Comparison of ENCODE assay signal across 8 cellular contexts in genomic region chr11:118918128-118918685, GRCh38. TPM values are rescaled to one million over a fixed set of nuclear protein-coding genes. Genes with fewer than 3 reads are reported as not detected.
A peak's percentile ranks its signal among the peaks of the same experiment; 100 is the strongest.
DNase-seq lines count a peak whose midpoint lies in the region; FAIRE-seq and TF ChIP-seq lines count a peak whose summit lies in the region.

No MANE protein-coding gene starts in this region.

- H2BK120ac ChIP-seq in neuronal stem cell (ENCODE audit: low read depth, low read length) = peak overlapping the region; percentile 57

- H3K27ac ChIP-seq in BLaER1 = peak overlapping the region; percentile 92
- H3K27ac ChIP-seq in HUES6 (ENCODE audit: low read depth, low read length) = peak overlapping the region; percentile 73
- peak overlapping the region; percentile 75 for H3K27ac ChIP-seq in neuronal stem cell (replicated peaks; ENCODE audit: low read length)

- H3K18ac ChIP-seq in neuronal stem cell (ENCODE audit: low read length) = peak overlapping the region; percentile 94

- peak overlapping the region; percentile 97 for H2AK5ac ChIP-seq in neuronal stem cell (ENCODE audit: low read depth, low read length)

- H4K91ac ChIP-seq in neuronal stem cell (ENCODE audit: low read depth, low read length, poor library complexity) = no peak overlapping the region

- peak overlapping the region; percentile 53 for H3K4me3 ChIP-seq in BLaER1
- H3K4me3 ChIP-seq in HUES6 (ENCODE audit: low read depth, low read length) = peak overlapping the region; percentile 51
- H3K4me3 ChIP-seq in fibroblast of mammary gland (ENCODE audit: control insufficient read depth, low read depth, low read length) = peak overlapping the region; percentile 33
- no peak overlapping the region for H3K4me3 ChIP-seq in neuronal stem cell (ENCODE audit: low read length in 2 of 2)

- H3K36me3 ChIP-seq in BLaER1 (no peaks in the 10 kb centered on the region), HUES6 (ENCODE audit: control insufficient read depth, insufficient read depth, low read length) (no peaks in the 10 kb centered on the region), neuronal stem cell (replicated peaks in 1 of 2; ENCODE audit: control insufficient read depth in 2 of 2, insufficient read depth in 2 of 2, low read length in 2 of 2) (no peaks in the 10 kb centered on the region)

- H4K20me1 ChIP-seq in BLaER1 = peaks cover 41% of the 10 kb centered on the region

- H3K23ac ChIP-seq in neuronal stem cell (ENCODE audit: low read depth, low read length, poor library complexity) = peak overlapping the region; percentile 63

- H2BK12ac ChIP-seq in neuronal stem cell (ENCODE audit: low read length) = peak overlapping the region; percentile 52

- H3K9ac ChIP-seq in BLaER1 = peak overlapping the region; percentile 77
- peak overlapping the region; percentile 83 for H3K9ac ChIP-seq in HUES6 (ENCODE audit: low read length)
- peak overlapping the region; percentile 82 for H3K9ac ChIP-seq in neuronal stem cell (ENCODE audit: low read depth, low read length, poor library complexity)

- H3K27me3 ChIP-seq in BLaER1 = no peaks in the 10 kb centered on the region
- H3K27me3 ChIP-seq in HUES6 (ENCODE audit: control insufficient read depth, insufficient read depth, low read length) = no peaks in the 10 kb centered on the region; the same call in 1 of the 2 replicates
- no peaks in the 10 kb centered on the region for H3K27me3 ChIP-seq in neuronal stem cell (ENCODE audit: control insufficient read depth in 3 of 3, insufficient read depth in 3 of 3, low read depth in 1 of 3, low read length in 3 of 3)

- H3K4ac ChIP-seq in neuronal stem cell (ENCODE audit: low read length) = peak overlapping the region; percentile 69

- WGBS in neuronal stem cell (ENCODE audit: extremely low coverage in 2 of 2, insufficient read length in 2 of 2, insufficient replicate concordance in 1 of 2), 2 donors = no CpG with 5 or more reads among the region's 14 CpGs

- no peak overlapping the region for H2AFZ ChIP-seq in neuronal stem cell (ENCODE audit: low read length)

- no peak overlapping the region for H4K8ac ChIP-seq in neuronal stem cell (ENCODE audit: low read depth, low read length)

- H3K4me1 ChIP-seq in BLaER1 = peaks cover 97% of the 10 kb centered on the region
- H3K4me1 ChIP-seq in HUES6 (ENCODE audit: control insufficient read depth, insufficient read depth, low read length) = peaks cover 94% of the 10 kb centered on the region
- H3K4me1 ChIP-seq in neuronal stem cell (ENCODE audit: control insufficient read depth in 2 of 2, insufficient read depth in 1 of 2, low read depth in 1 of 2, low read length in 2 of 2) = peaks cover 75 to 78% of the 10 kb centered on the region in 2 donors

- peak overlapping the region; percentile 49 for H3K14ac ChIP-seq in neuronal stem cell (ENCODE audit: low read length)

- TF ChIP-seq CTCF in fibroblast of mammary gland (conservative IDR thresholded peaks at IDR 0.05; ENCODE audit: control insufficient read depth, insufficient read depth, low read depth, low read length) = no peak

- no peak for FAIRE-seq in frontal cortex (lab: Jason Lieb, UNC)

- peak overlapping the region; percentile 92 for H2BK5ac ChIP-seq in neuronal stem cell (ENCODE audit: low read length)

- H2BK15ac ChIP-seq in neuronal stem cell (ENCODE audit: low read length) = peak overlapping the region; percentile 91

- DNase-seq in activated CD4-positive, alpha-beta T cell treated with anti-CD3 and anti-CD28 coated beads, Interleukin-2, amount 50 U/mL, for 48 hours = peak; percentile 51 to 62
- DNase-seq in fibroblast of mammary gland (ENCODE audit: low read depth) (peak; percentile 95), neuronal stem cell (ENCODE audit: low spot score) (no peak), NAMALWA (ENCODE audit: low spot score) (no peak), frontal cortex (ENCODE audit: low spot score in 2 of 2) (no peak), SK-N-DZ (ENCODE audit: low spot score) (no peak)

- peaks cover 19% of the 10 kb centered on the region for H3K79me1 ChIP-seq in neuronal stem cell (ENCODE audit: low read depth, low read length)

- H3K4me2 ChIP-seq in BLaER1 = peak overlapping the region; percentile 99
- H3K4me2 ChIP-seq in neuronal stem cell (ENCODE audit: insufficient read depth, low read length, poor library complexity, severe bottlenecking) = peak overlapping the region; percentile 35

- no peaks in the 10 kb centered on the region for H3K9me3 ChIP-seq in BLaER1
- H3K9me3 ChIP-seq in HUES6 (ENCODE audit: control insufficient read depth, insufficient read depth, low read depth, low read length) = no peaks in the 10 kb centered on the region
- H3K9me3 ChIP-seq in neuronal stem cell (replicated peaks in 1 of 2; ENCODE audit: control insufficient read depth in 2 of 2, insufficient read depth in 1 of 2, low read depth in 1 of 2, low read length in 2 of 2) = no peaks in the 10 kb centered on the region

RNA-seq across cellular contexts. Expression of gene BCL9L, which starts 7.5 kb away (rescaled TPM):
- polyA plus RNA-seq in neuronal stem cell (2013, experiment 1 of 2) = 32.8 TPM
- 34.6 TPM for polyA plus RNA-seq in neuronal stem cell (2013, experiment 2 of 2)
- total RNA-seq in frontal cortex = 8.6 TPM
- polyA plus RNA-seq in SK-N-DZ (2014; cell fraction: cytosol; rRNA removed) = 1.3 and 2.8 TPM in 2 replicates
- 1.1 and 1.7 TPM in 2 replicates for polyA plus RNA-seq in SK-N-DZ (2014; cell fraction: nucleus; rRNA removed)

RNA-seq across cellular contexts. Expression of gene CXCR5, which starts 34.5 kb away (rescaled TPM):
- not detected for polyA plus RNA-seq in neuronal stem cell (2013, experiment 1 of 2)
- not detected for polyA plus RNA-seq in neuronal stem cell (2013, experiment 2 of 2)
- not detected for total RNA-seq in frontal cortex
- polyA plus RNA-seq in SK-N-DZ (2014; cell fraction: cytosol; rRNA removed) = not detected in 2 replicates
- polyA plus RNA-seq in SK-N-DZ (2014; cell fraction: nucleus; rRNA removed) = not detected in 2 replicates

RNA-seq across cellular contexts. Expression of gene UPK2, which starts 37.9 kb away (rescaled TPM):
- 0.50 TPM for polyA plus RNA-seq in neuronal stem cell (2013, experiment 1 of 2)
- polyA plus RNA-seq in neuronal stem cell (2013, experiment 2 of 2) = 0.47 TPM
- not detected for total RNA-seq in frontal cortex
- not detected in 2 replicates for polyA plus RNA-seq in SK-N-DZ (2014; cell fraction: cytosol; rRNA removed)
- not detected in 2 replicates for polyA plus RNA-seq in SK-N-DZ (2014; cell fraction: nucleus; rRNA removed)

RNA-seq across cellular contexts. Expression of gene FOXR1, which starts 53.4 kb away (rescaled TPM):
- polyA plus RNA-seq in neuronal stem cell (2013, experiment 1 of 2) = not detected
- polyA plus RNA-seq in neuronal stem cell (2013, experiment 2 of 2) = 0.06 TPM
- total RNA-seq in frontal cortex = not detected
- not detected in 2 replicates for polyA plus RNA-seq in SK-N-DZ (2014; cell fraction: cytosol; rRNA removed)
- polyA plus RNA-seq in SK-N-DZ (2014; cell fraction: nucleus; rRNA removed) = not detected in 2 replicates

Comparison
In these comparisons a context has a peak if more than half of its experiments do, and no peak if none do; other contexts are left out.
1. H3K4me3 ChIP-seq: peak in BLaER1 (single experiment), HUES6 (single experiment) and fibroblast of mammary gland (single experiment); none in neuronal stem cell (0 of 2).
2. DNase-seq: peak in activated CD4-positive, alpha-beta T cell treated with anti-CD3 and anti-CD28 coated beads, Interleukin-2, amount 50 U/mL, for 48 hours (2 of 2) and fibroblast of mammary gland (single experiment); none in neuronal stem cell (single experiment), NAMALWA (single experiment), frontal cortex (0 of 2) and SK-N-DZ (single experiment).
3. Peak in every context shown above with its lines, with median percentiles within 50 percentile points of each other: H3K27ac ChIP-seq and H3K9ac ChIP-seq.